1 cellular context compared by ENCODE assay signal in the genomic region with DNA sequence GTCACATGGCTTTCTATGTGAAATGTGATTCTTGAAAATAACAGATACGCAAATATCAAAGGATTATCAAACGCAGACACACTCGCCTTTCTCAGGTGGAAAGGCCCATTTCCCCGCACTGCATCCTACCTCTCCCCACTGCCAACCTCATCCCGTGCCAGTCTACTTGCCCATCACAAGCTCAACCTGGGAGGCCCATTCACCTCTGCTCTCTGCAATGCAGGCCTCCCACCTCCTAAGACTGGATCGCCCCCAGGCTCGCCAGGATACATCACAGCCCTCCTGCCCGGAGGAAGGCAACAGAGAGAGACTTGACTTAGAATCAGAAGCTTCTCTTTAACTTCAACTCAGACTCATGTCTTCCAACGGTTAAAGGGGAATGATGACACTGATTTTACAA.
TF ChIP-seq lines count a peak whose summit lies in the region.

No MANE protein-coding gene starts in this region.

TF ChIP-seq in WTC11, 78 proteins besides CTCF, POLR2A, EP300 and RAD21:
- TF ChIP-seq, protein P1, sequence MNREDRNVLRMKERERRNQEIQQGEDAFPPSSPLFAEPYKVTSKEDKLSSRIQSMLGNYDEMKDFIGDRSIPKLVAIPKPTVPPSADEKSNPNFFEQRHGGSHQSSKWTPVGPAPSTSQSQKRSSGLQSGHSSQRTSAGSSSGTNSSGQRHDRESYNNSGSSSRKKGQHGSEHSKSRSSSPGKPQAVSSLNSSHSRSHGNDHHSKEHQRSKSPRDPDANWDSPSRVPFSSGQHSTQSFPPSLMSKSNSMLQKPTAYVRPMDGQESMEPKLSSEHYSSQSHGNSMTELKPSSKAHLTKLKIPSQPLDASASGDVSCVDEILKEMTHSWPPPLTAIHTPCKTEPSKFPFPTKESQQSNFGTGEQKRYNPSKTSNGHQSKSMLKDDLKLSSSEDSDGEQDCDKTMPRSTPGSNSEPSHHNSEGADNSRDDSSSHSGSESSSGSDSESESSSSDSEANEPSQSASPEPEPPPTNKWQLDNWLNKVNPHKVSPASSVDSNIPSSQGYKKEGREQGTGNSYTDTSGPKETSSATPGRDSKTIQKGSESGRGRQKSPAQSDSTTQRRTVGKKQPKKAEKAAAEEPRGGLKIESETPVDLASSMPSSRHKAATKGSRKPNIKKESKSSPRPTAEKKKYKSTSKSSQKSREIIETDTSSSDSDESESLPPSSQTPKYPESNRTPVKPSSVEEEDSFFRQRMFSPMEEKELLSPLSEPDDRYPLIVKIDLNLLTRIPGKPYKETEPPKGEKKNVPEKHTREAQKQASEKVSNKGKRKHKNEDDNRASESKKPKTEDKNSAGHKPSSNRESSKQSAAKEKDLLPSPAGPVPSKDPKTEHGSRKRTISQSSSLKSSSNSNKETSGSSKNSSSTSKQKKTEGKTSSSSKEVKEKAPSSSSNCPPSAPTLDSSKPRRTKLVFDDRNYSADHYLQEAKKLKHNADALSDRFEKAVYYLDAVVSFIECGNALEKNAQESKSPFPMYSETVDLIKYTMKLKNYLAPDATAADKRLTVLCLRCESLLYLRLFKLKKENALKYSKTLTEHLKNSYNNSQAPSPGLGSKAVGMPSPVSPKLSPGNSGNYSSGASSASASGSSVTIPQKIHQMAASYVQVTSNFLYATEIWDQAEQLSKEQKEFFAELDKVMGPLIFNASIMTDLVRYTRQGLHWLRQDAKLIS (CRISPR knock-in tag; IDR thresholded peaks at IDR 0.05; ENCODE audit: borderline replicate concordance): no peak
- TF ChIP-seq ETV6 (CRISPR knock-in tag; IDR thresholded peaks at IDR 0.05) (no peak), ZNF416 (CRISPR knock-in tag; IDR thresholded peaks at IDR 0.05) (no peak), NR2C2 (CRISPR knock-in tag; IDR thresholded peaks at IDR 0.05) (no peak), NFYB (CRISPR knock-in tag; conservative IDR thresholded peaks at IDR 0.05; ENCODE audit: low read depth) (no peak), CREM (CRISPR knock-in tag; IDR thresholded peaks at IDR 0.05) (no peak)
- TF ChIP-seq, protein P2, sequence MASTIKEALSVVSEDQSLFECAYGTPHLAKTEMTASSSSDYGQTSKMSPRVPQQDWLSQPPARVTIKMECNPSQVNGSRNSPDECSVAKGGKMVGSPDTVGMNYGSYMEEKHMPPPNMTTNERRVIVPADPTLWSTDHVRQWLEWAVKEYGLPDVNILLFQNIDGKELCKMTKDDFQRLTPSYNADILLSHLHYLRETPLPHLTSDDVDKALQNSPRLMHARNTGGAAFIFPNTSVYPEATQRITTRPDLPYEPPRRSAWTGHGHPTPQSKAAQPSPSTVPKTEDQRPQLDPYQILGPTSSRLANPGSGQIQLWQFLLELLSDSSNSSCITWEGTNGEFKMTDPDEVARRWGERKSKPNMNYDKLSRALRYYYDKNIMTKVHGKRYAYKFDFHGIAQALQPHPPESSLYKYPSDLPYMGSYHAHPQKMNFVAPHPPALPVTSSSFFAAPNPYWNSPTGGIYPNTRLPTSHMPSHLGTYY (CRISPR knock-in tag; IDR thresholded peaks at IDR 0.05): no peak
- TF ChIP-seq, protein P3, sequence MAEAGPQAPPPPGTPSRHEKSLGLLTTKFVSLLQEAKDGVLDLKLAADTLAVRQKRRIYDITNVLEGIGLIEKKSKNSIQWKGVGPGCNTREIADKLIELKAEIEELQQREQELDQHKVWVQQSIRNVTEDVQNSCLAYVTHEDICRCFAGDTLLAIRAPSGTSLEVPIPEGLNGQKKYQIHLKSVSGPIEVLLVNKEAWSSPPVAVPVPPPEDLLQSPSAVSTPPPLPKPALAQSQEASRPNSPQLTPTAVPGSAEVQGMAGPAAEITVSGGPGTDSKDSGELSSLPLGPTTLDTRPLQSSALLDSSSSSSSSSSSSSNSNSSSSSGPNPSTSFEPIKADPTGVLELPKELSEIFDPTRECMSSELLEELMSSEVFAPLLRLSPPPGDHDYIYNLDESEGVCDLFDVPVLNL (CRISPR knock-in tag; IDR thresholded peaks at IDR 0.05; ENCODE audit: borderline replicate concordance, low read depth): no peak
- TF ChIP-seq, protein P4, sequence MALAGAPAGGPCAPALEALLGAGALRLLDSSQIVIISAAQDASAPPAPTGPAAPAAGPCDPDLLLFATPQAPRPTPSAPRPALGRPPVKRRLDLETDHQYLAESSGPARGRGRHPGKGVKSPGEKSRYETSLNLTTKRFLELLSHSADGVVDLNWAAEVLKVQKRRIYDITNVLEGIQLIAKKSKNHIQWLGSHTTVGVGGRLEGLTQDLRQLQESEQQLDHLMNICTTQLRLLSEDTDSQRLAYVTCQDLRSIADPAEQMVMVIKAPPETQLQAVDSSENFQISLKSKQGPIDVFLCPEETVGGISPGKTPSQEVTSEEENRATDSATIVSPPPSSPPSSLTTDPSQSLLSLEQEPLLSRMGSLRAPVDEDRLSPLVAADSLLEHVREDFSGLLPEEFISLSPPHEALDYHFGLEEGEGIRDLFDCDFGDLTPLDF (CRISPR knock-in tag; IDR thresholded peaks at IDR 0.05): no peak
